1 cellular context compared by ENCODE assay signal in the genomic region with DNA sequence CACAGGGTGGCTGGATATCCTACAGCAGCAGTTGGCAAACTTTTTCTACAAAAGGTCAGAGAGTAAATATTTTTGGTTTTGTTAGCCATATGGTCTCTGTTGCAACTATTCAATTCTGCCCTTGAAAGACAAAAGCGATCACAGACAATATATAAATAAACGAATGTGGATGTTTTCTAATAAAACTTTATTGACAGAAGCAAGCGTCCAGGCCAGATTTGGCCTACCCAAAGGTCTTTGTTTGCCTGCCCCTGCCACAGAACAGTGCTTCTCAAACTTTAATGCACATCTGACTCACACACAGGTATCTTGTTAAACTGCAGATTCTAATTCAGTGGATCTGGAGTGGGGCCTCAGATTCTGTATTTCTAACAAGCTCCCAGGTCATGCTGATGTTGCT.
TF ChIP-seq lines count a peak whose summit lies in the region.

No MANE protein-coding gene starts in this region.

TF ChIP-seq in HepG2, 621 proteins besides CTCF, POLR2A, EP300 and RAD21:
- TF ChIP-seq, protein P1, sequence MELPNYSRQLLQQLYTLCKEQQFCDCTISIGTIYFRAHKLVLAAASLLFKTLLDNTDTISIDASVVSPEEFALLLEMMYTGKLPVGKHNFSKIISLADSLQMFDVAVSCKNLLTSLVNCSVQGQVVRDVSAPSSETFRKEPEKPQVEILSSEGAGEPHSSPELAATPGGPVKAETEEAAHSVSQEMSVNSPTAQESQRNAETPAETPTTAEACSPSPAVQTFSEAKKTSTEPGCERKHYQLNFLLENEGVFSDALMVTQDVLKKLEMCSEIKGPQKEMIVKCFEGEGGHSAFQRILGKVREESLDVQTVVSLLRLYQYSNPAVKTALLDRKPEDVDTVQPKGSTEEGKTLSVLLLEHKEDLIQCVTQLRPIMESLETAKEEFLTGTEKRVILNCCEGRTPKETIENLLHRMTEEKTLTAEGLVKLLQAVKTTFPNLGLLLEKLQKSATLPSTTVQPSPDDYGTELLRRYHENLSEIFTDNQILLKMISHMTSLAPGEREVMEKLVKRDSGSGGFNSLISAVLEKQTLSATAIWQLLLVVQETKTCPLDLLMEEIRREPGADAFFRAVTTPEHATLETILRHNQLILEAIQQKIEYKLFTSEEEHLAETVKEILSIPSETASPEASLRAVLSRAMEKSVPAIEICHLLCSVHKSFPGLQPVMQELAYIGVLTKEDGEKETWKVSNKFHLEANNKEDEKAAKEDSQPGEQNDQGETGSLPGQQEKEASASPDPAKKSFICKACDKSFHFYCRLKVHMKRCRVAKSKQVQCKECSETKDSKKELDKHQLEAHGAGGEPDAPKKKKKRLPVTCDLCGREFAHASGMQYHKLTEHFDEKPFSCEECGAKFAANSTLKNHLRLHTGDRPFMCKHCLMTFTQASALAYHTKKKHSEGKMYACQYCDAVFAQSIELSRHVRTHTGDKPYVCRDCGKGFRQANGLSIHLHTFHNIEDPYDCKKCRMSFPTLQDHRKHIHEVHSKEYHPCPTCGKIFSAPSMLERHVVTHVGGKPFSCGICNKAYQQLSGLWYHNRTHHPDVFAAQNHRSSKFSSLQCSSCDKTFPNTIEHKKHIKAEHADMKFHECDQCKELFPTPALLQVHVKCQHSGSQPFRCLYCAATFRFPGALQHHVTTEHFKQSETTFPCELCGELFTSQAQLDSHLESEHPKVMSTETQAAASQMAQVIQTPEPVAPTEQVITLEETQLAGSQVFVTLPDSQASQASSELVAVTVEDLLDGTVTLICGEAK (IDR thresholded peaks at IDR 0.05), result no peak
- TF ChIP-seq, protein P1 (CRISPR knock-in tag; IDR thresholded peaks at IDR 0.05), result peak; percentile 78
- no peak for TF ChIP-seq ZBTB46 (CRISPR knock-in tag; IDR thresholded peaks at IDR 0.05; ENCODE audit: borderline replicate concordance)
